In the genomic region with DNA sequence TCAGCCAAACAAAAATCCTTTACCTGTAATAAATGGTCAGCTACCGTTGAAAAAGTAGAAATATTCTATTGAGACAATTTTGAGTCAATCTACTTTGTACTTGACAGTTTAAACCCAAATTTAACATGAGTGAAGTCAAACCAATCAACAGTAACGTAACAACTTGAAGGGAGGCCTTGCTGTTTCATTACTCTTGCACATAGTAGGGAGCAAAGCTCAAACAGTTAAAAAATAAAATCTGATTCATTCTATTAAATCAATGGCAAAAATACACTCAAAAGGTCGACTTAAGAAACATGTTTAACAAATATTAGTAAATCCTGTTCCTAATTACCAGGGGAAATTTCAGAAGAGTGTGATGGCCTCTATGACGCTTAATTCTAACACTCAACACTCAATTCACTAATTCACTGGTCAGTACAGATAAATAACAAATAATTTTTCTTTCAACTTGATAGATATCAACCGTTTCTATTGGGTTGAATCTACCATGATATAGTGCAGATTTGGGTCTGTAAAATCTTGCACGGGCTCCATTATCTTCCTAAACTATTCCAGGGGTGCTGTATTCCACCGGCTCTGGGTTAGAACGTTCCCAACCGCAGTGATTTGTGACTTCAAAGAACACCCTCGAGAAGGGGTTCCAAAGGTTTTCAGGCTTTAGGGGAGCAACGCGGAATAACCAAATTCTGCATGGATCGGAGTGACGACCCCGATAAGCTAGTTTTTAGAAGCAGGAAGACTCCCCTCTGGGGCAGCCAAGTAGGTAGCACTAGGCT, we compare ENCODE assay signal across 8 cellular contexts. TPM values are rescaled to one million over a fixed set of nuclear protein-coding genes. Genes with fewer than 3 reads are reported as not detected.
DNase-seq lines count a peak whose midpoint lies in the region; ATAC-seq and TF ChIP-seq lines count a peak whose summit lies in the region.

No MANE protein-coding gene starts in this region.

- peak overlapping the region; percentile 74 to 90 for H3K4me3 Mint-ChIP-seq in activated T-cell treated with anti-CD3 and anti-CD28 coated beads, Interleukin-2, amount 50 U/mL, for 72 hours
- H3K4me3 Mint-ChIP-seq in type B pancreatic cell, result peak overlapping the region; percentile 90

- H3K4me1 ChIP-seq in lung (ENCODE audit: control insufficient read depth in 2 of 2, insufficient read depth in 2 of 2, low read length in 2 of 2), result peaks cover 0 to 10% of the 10 kb centered on the region in 2 donors

- H3K36me3 ChIP-seq in lung (ENCODE audit: control insufficient read depth in 2 of 2, insufficient read depth in 2 of 2, low read length in 2 of 2), result no peaks in the 10 kb centered on the region

- TF ChIP-seq CTCF in astrocyte of the cerebellum (IDR thresholded peaks at IDR 0.05; ENCODE audit: low read depth, low read length, missing control alignments), result no peak
- TF ChIP-seq CTCF in lung (IDR thresholded peaks at IDR 0.05; ENCODE audit: control extremely low read depth, extremely low read depth), result no peak
- no peak for TF ChIP-seq CTCF in type B pancreatic cell (conservative IDR thresholded peaks at IDR 0.05)

- no peaks in the 10 kb centered on the region for H3K9me3 Mint-ChIP-seq in activated T-cell treated with anti-CD3 and anti-CD28 coated beads, Interleukin-2, amount 50 U/mL, for 72 hours
- H3K9me3 Mint-ChIP-seq in type B pancreatic cell, result no peaks in the 10 kb centered on the region

- intact Hi-C loops in sciatic nerve (cut with DNase I), result no loop called here

- peaks cover 72% of the 10 kb centered on the region for H3K4me1 Mint-ChIP-seq in activated T-cell treated with anti-CD3 and anti-CD28 coated beads, Interleukin-2, amount 50 U/mL, for 72 hours (ENCODE audit: low read depth)
- H3K4me1 Mint-ChIP-seq in type B pancreatic cell (ENCODE audit: unreplicated experiment), result peaks cover 29% of the 10 kb centered on the region

- H3K27ac ChIP-seq in lung (ENCODE audit: low read depth in 1 of 2, low read length in 1 of 2), result peak overlapping the region; percentile 95 to 97

- 17% methylated on average over 15 of the region's 15 CpGs for WGBS in lung, 2 donors

- H3K9me3 ChIP-seq in lung (ENCODE audit: control insufficient read depth in 2 of 2, insufficient read depth in 1 of 2, low read length in 1 of 2), result no peaks in the 10 kb centered on the region

- in situ Hi-C loops in astrocyte of the cerebellum (cut with HindIII; ENCODE audit: low sequenced_read_pairs), result no loop called here

- H3K27ac Mint-ChIP-seq in activated T-cell treated with anti-CD3 and anti-CD28 coated beads, Interleukin-2, amount 50 U/mL, for 72 hours, result no peak overlapping the region
- H3K27ac Mint-ChIP-seq in type B pancreatic cell, result peak overlapping the region; percentile 83

- no peak for ATAC-seq in activated T-cell treated with anti-CD3 and anti-CD28 coated beads, Interleukin-2, amount 50 U/mL, for 72 hours (replicated peaks in 1 of 2)
- ATAC-seq in lung (ENCODE audit: insufficient read depth, low FRiP score) (no peak), sciatic nerve (no peak)

- no peak for DNase-seq in activated T-cell treated with anti-CD3 and anti-CD28 coated beads, Interleukin-2, amount 50 U/mL, for 72 hours
- DNase-seq in activated T-cell treated with anti-CD3 and anti-CD28 coated beads, Interleukin-2, amount 50 U/mL, for 48 hours, result no peak
- no peak for DNase-seq in astrocyte of the cerebellum (ENCODE audit: low read depth)
- no peak for DNase-seq in lung (ENCODE audit: low spot score)
- no peak for DNase-seq in type B pancreatic cell (ENCODE audit: extremely low spot score, unreplicated experiment)
- no peak for DNase-seq in sciatic nerve (ENCODE audit: low spot score)
- DNase-seq in nucleus accumbens (lab: John Stamatoyannopoulos, UW), result no peak
- DNase-seq in pons (ENCODE audit: low spot score), result no peak

- peaks cover 9% of the 10 kb centered on the region for H3K27me3 Mint-ChIP-seq in activated T-cell treated with anti-CD3 and anti-CD28 coated beads, Interleukin-2, amount 50 U/mL, for 72 hours (ENCODE audit: low read depth)
- peaks cover 12% of the 10 kb centered on the region for H3K27me3 Mint-ChIP-seq in type B pancreatic cell

- H3K36me3 Mint-ChIP-seq in activated T-cell treated with anti-CD3 and anti-CD28 coated beads, Interleukin-2, amount 50 U/mL, for 72 hours (ENCODE audit: insufficient read depth in 2 of 2), result no peaks in the 10 kb centered on the region
- peaks cover 4% of the 10 kb centered on the region for H3K36me3 Mint-ChIP-seq in type B pancreatic cell

- H3K4me3 ChIP-seq in astrocyte of the cerebellum (ENCODE audit: low read depth, low read length) (peak overlapping the region; percentile 63), lung (peak overlapping the region; percentile 84)

- no peaks in the 10 kb centered on the region for H3K27me3 ChIP-seq in lung (ENCODE audit: control insufficient read depth, insufficient read depth)

RNA-seq across cellular contexts. Expression of gene TARBP1, which starts 1.4 kb away (rescaled TPM):
- total RNA-seq in activated T-cell treated with anti-CD3 and anti-CD28 coated beads, Interleukin-2, amount 50 U/mL, for 72 hours, result 10 to 100 TPM; 49.6 to 63.0 TPM
- total RNA-seq in lung, result 10 to 100 TPM; 27.7 to 32.2 TPM
- 10 to 100 TPM; 11.2 to 48.7 TPM for polyA plus RNA-seq in lung
- 22.2 and 38.1 TPM in 2 replicates for total RNA-seq in type B pancreatic cell (ENCODE audit: low replicate concordance)
- 31.5 TPM for total RNA-seq in sciatic nerve
